In genomic region chr4:21134994-21135393, GRCh38 we compare ENCODE assay signal across 8 cellular contexts.
DNase-seq lines count a peak whose midpoint lies in the region; ATAC-seq, FAIRE-seq and TF ChIP-seq lines count a peak whose summit lies in the region.

No MANE protein-coding gene starts in this region.

- H3K9me2 ChIP-seq in MM.1S (replicated peaks; ENCODE audit: insufficient read depth, low read length): no peaks in the 10 kb centered on the region

- H3K36me3 ChIP-seq in CD4-positive, CD25-positive, alpha-beta regulatory T cell (ENCODE audit: control insufficient read depth, insufficient read depth, low read length): no peaks in the 10 kb centered on the region
- H3K36me3 ChIP-seq in MM.1S (replicated peaks; ENCODE audit: insufficient read depth, low read length): no peaks in the 10 kb centered on the region
- H3K36me3 ChIP-seq in kidney (ENCODE audit: control insufficient read depth in 1 of 2, insufficient read depth in 2 of 2, low read length in 2 of 2): no peaks in the 10 kb centered on the region

- H3K27me3 ChIP-seq in CD4-positive, CD25-positive, alpha-beta regulatory T cell (ENCODE audit: control insufficient read depth, insufficient read depth, low read length): no peaks in the 10 kb centered on the region
- no peaks in the 10 kb centered on the region for H3K27me3 ChIP-seq in MM.1S (replicated peaks; ENCODE audit: insufficient read depth, low read length)

- 0 out of 2 replicates have a peak, but pooled peaks cover 7% of the 10 kb centered on the region for H3F3A ChIP-seq in MM.1S (ENCODE audit: insufficient read depth, low read length)

- H3K4me2 ChIP-seq in MM.1S (ENCODE audit: low read depth, low read length): no peak overlapping the region

- intact Hi-C loops in kidney (cut with DNase I) (no loop called here), Right ventricle myocardium inferior (cut with DNase I) (loop anchor here (5.0 kb wide), 1 partner anchor 363 kb away; no protein-coding TSS in a partner anchor)

- ATAC-seq in CD4-positive, CD25-positive, alpha-beta regulatory T cell (ENCODE audit: low read depth in 2 of 2): no peak
- no peak for ATAC-seq in HG03342 (IDR thresholded peaks at IDR 0.05; ENCODE audit: unreplicated experiment)
- no peak for ATAC-seq in GM21737 (IDR thresholded peaks at IDR 0.05; ENCODE audit: unreplicated experiment)
- no peak for ATAC-seq in Right ventricle myocardium inferior

- H3K27ac ChIP-seq in CD4-positive, CD25-positive, alpha-beta regulatory T cell (ENCODE audit: insufficient read depth, low read length, poor library complexity, severe bottlenecking): no peak overlapping the region
- H3K27ac ChIP-seq in MM.1S (ENCODE audit: low read length) (no peak overlapping the region), VCaP (no peak overlapping the region), kidney (ENCODE audit: low read depth in 2 of 2, low read length in 2 of 2) (no peak overlapping the region), substantia nigra (ENCODE audit: low read depth, low read length, poor library complexity, severe bottlenecking) (no peak overlapping the region)

- no peaks in the 10 kb centered on the region for H3K4me1 ChIP-seq in CD4-positive, CD25-positive, alpha-beta regulatory T cell (ENCODE audit: control insufficient read depth, insufficient read depth, low read length, poor library complexity, severe bottlenecking)
- H3K4me1 ChIP-seq in MM.1S (ENCODE audit: low read length) (peaks cover 5% of the 10 kb centered on the region; the same call in 1 of the 2 replicates), kidney (ENCODE audit: control insufficient read depth in 1 of 2, insufficient read depth in 1 of 2, low read depth in 1 of 2, low read length in 2 of 2) (no peaks in the 10 kb centered on the region)

- DNase-seq in CD4-positive, CD25-positive, alpha-beta regulatory T cell: peak in 2 of 3 donors; percentile 2 to 3
- DNase-seq in MM.1S (peak; percentile 51), kidney (no peak), Right ventricle myocardium inferior (ENCODE audit: missing footprints) (no peak), substantia nigra (lab: John Stamatoyannopoulos, UW) (no peak)

- no peaks in the 10 kb centered on the region for H3K27me3 Mint-ChIP-seq in CD4-positive, CD25-positive, alpha-beta regulatory T cell

- H4K20me1 ChIP-seq in MM.1S (ENCODE audit: insufficient read depth, low read length): no peaks in the 10 kb centered on the region

- H3K27ac Mint-ChIP-seq in CD4-positive, CD25-positive, alpha-beta regulatory T cell: no peak overlapping the region

- no peak overlapping the region for H3K4me3 ChIP-seq in CD4-positive, CD25-positive, alpha-beta regulatory T cell (ENCODE audit: low read depth, low read length)
- H3K4me3 ChIP-seq in MM.1S (ENCODE audit: low read length) (no peak overlapping the region), kidney (ENCODE audit: low read length in 2 of 2) (no peak overlapping the region)

- TF ChIP-seq CTCF in MM.1S (IDR thresholded peaks at IDR 0.05; ENCODE audit: low read length): peak; percentile 45
- TF ChIP-seq CTCF in VCaP (conservative IDR thresholded peaks at IDR 0.05): peak; percentile 55
- TF ChIP-seq CTCF in kidney (IDR thresholded peaks at IDR 0.05; ENCODE audit: borderline replicate concordance, extremely low read depth, insufficient read depth): peak; percentile 31

- H2AFZ ChIP-seq in MM.1S (ENCODE audit: low read length): no peak overlapping the region

- H3K36me3 Mint-ChIP-seq in CD4-positive, CD25-positive, alpha-beta regulatory T cell: no peaks in the 10 kb centered on the region

- H3K79me2 ChIP-seq in MM.1S (ENCODE audit: low read length): no peaks in the 10 kb centered on the region

- H3K9ac ChIP-seq in MM.1S (ENCODE audit: low read length): no peak overlapping the region
- H3K9ac ChIP-seq in kidney (ENCODE audit: low read length in 2 of 2): no peak overlapping the region

- H3K9me3 Mint-ChIP-seq in CD4-positive, CD25-positive, alpha-beta regulatory T cell: peaks cover 2 to 18% (median 12%) of the 10 kb centered on the region in 7 donors

- peaks cover 0 to 5% of the 10 kb centered on the region in 2 experiments for H3K9me3 ChIP-seq in CD4-positive, CD25-positive, alpha-beta regulatory T cell (ENCODE audit: control insufficient read depth in 2 of 2, low read length in 2 of 2)
- H3K9me3 ChIP-seq in MM.1S (replicated peaks; ENCODE audit: insufficient read depth, low read length): no peaks in the 10 kb centered on the region
- H3K9me3 ChIP-seq in kidney (ENCODE audit: control insufficient read depth in 1 of 2, low read length in 2 of 2): no peaks in the 10 kb centered on the region

- H3K4me1 Mint-ChIP-seq in CD4-positive, CD25-positive, alpha-beta regulatory T cell: no peaks in the 10 kb centered on the region

- FAIRE-seq in kidney (lab: Jason Lieb, UNC): peak; percentile 32

- no peak overlapping the region for H3K4me3 Mint-ChIP-seq in CD4-positive, CD25-positive, alpha-beta regulatory T cell

Comparison
In these comparisons a context has a peak if more than half of its experiments do, and no peak if none do; other contexts are left out.
1. DNase-seq: peak in CD4-positive, CD25-positive, alpha-beta regulatory T cell (2 of 3) and MM.1S (single experiment); none in kidney (single experiment), Right ventricle myocardium inferior (single experiment) and substantia nigra (0 of 49).
2. Peak in every context shown above with its lines, with median percentiles within 50 percentile points of each other: CTCF ChIP-seq.